16 cellular contexts compared by ENCODE assay signal in the genomic region with DNA sequence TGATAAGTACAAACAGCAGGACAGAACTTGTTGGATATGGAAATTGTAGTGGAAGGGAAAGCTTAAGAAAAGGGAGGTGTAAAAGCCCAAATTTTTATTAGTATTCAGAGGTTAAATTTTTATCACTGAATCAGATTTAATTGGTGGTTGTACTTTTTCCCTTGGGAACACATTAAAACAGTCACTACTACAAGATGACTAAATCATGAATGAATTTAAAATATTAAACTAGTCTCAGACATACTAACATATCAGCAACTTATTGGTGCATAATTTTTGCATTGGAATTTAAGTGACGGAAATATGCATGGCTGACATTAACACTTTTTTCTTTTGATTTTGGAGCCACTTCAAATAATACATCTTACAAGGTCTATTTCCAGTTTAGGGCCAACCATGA.
"Had no signal": no experiment of that assay in that cellular context is flagged by ENCODE, and none has a peak within 500 bp of the region (broad histone marks: within the 10 kb centered on the region; RNA-seq: fewer than 3 reads in every experiment).

No MANE protein-coding gene starts in this region.

- ATAC-seq: activated CD8-positive, alpha-beta T cell treated with anti-CD3 and anti-CD28 coated beads, Interleukin-2, amount 10 ng/mL, durations not matched to agents 7 days and 5 days; activated T-cell treated with anti-CD3 and anti-CD28 coated beads, Interleukin-2, amount 50 U/mL, for 72 hours; right cardiac atrium had no signal

- DNase-seq: activated CD4-positive, alpha-beta T cell treated with anti-CD3 and anti-CD28 coated beads, Interleukin-2, amount 10 ng/mL, durations not matched to agents 24 days and 14 days; activated CD4-positive, CD25-positive, alpha-beta regulatory T cell; activated CD8-positive, alpha-beta memory T cell treated with anti-CD3 and anti-CD28 coated beads, Interleukin-2, amount 50 U/mL, for 4 hours; activated CD8-positive, alpha-beta T cell treated with anti-CD3 and anti-CD28 coated beads, Interleukin-2, amount 10 ng/mL, durations not matched to agents 7 days and 5 days; activated gamma-delta T cell treated with Interleukin-2 at 50 U/mL for 16 hours; activated T-cell treated with anti-CD3 and anti-CD28 coated beads, Interleukin-2, amount 50 U/mL, for 72 hours; amygdala; cerebellar nuclear complex; effector memory CD4-positive, alpha-beta T cell; head of caudate nucleus; nephron progenitor cell; occipital lobe; right cardiac atrium; testis; upper lobe of left lung had no signal

- H3K4me3 ChIP-seq: prostate gland, testis, upper lobe of left lung had no signal

- H3K27ac ChIP-seq: prostate gland, testis, upper lobe of left lung had no signal

- H3K9me3 ChIP-seq: prostate gland, testis, upper lobe of left lung had no signal

- H3K36me3 ChIP-seq: prostate gland, upper lobe of left lung had no signal

- H3K27me3 ChIP-seq: testis, upper lobe of left lung had no signal

- H3K4me1 ChIP-seq: prostate gland, testis, upper lobe of left lung had no signal
